Comparison of ENCODE assay signal across 8 cellular contexts in the genomic region with DNA sequence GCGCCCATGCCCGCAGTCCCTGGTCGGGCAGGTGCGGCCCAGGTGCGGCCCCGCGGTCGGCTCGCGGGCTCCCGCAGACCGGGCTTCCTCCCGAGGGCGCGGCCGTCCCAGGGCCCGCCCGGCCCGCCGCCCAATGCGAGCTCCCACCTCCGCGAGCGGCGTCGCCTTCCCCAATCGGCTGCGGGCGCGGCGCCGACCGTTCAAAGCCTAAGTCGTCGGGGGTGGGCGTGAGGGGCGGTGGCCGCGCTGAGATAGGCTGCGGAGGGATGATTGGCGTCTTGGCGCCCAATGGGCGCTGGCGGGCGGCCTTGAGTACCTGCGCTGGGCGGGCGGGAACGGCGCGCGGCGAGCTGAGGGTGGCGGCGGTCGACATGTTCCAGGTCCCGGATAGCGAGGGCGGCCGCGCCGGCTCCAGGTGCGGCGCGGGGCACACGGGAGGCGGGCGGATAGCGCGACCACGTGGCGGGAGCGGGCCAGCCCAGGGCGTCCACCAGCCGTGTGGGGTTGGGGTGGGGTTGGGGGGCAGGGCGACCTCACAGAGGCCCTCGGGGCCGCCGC. TPM values are rescaled to one million over a fixed set of nuclear protein-coding genes. Genes with fewer than 3 reads are reported as not detected.
DNase-seq lines count a peak whose midpoint lies in the region; TF ChIP-seq lines count a peak whose summit lies in the region.

A gene with protein sequence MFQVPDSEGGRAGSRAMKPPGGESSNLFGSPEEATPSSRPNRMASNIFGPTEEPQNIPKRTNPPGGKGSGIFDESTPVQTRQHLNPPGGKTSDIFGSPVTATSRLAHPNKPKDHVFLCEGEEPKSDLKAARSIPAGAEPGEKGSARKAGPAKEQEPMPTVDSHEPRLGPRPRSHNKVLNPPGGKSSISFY (plus strand): TSS at position 338 of the 558 bp plus-strand sequence. CDS start 34 bp downstream, at position 372.

- intact Hi-C loops in activated naive CD4-positive, alpha-beta T cell treated with anti-CD3 and anti-CD28 coated beads for 36 hours (cut with micrococcal nuclease): loop anchor here (1.0 to 10.0 kb wide), 7 partner anchors 27 to 343 kb away; a partner anchor contains a TSS

- H3K9me3 ChIP-seq in suprapubic skin: no peaks in the 10 kb centered on the region

- peaks cover 9% of the 10 kb centered on the region for H3K36me3 Mint-ChIP-seq in activated naive CD4-positive, alpha-beta T cell treated with anti-CD3 and anti-CD28 coated beads for 36 hours (ENCODE audit: low read depth)

- H3K27me3 Mint-ChIP-seq in activated naive CD4-positive, alpha-beta T cell treated with anti-CD3 and anti-CD28 coated beads for 36 hours (ENCODE audit: low read depth): no peaks in the 10 kb centered on the region

- H3K9me3 Mint-ChIP-seq in activated naive CD4-positive, alpha-beta T cell treated with anti-CD3 and anti-CD28 coated beads for 36 hours: no peaks in the 10 kb centered on the region

- TF ChIP-seq CTCF in HFF-Myc (IDR thresholded peaks at IDR 0.05; ENCODE audit: low read depth, low read length, missing control alignments) (no peak), NB4 (IDR thresholded peaks at IDR 0.05; ENCODE audit: low read depth, low read length) (no peak), suprapubic skin (IDR thresholded peaks at IDR 0.05) (no peak)

- peak within 1 kb of the TSS; percentile 86 for H3K27ac ChIP-seq in suprapubic skin

- DNase-seq in GM04503 (ENCODE audit: low read depth): peak; percentile 73
- DNase-seq in HFF-Myc (ENCODE audit: extremely low read depth, low read depth): peak; percentile 78
- DNase-seq in NB4 (ENCODE audit: low read depth): peak; percentile 96
- peak; percentile 97 for DNase-seq in SK-N-DZ (ENCODE audit: low spot score)
- DNase-seq in activated naive CD4-positive, alpha-beta T cell treated with anti-CD3 and anti-CD28 coated beads for 36 hours: peak; percentile 98
- peak; percentile 92 for DNase-seq in globus pallidus (ENCODE audit: low spot score)
- DNase-seq in occipital lobe (lab: John Stamatoyannopoulos, UW): peak; percentile 90
- peak; percentile 96 to 98 for DNase-seq in suprapubic skin (ENCODE audit: low spot score in 2 of 2)

- H3K4me3 Mint-ChIP-seq in activated naive CD4-positive, alpha-beta T cell treated with anti-CD3 and anti-CD28 coated beads for 36 hours: peak within 1 kb of the TSS; percentile 95

- peaks cover 30% of the 10 kb centered on the region for H3K36me3 ChIP-seq in suprapubic skin

- CTCF ChIA-PET in activated naive CD4-positive, alpha-beta T cell treated with anti-CD3 and anti-CD28 coated beads for 36 hours (lab: Charles Lee): interaction anchor here (0.6 to 1.9 kb wide), 4 partner anchors 22 to 1069 kb away, joined by 3 to 8 read pairs (median 4); a partner anchor contains a TSS

- WGBS in suprapubic skin: under 1% methylated on average over 21 of the region's 79 CpGs

- peak within 1 kb of the TSS; percentile 79 for H3K27ac Mint-ChIP-seq in activated naive CD4-positive, alpha-beta T cell treated with anti-CD3 and anti-CD28 coated beads for 36 hours

- TF ChIP-seq EP300 in suprapubic skin (IDR thresholded peaks at IDR 0.05): no peak

- H3K27me3 ChIP-seq in suprapubic skin: no peaks in the 10 kb centered on the region

- H3K4me1 Mint-ChIP-seq in activated naive CD4-positive, alpha-beta T cell treated with anti-CD3 and anti-CD28 coated beads for 36 hours (ENCODE audit: low read depth): peaks cover 35% of the 10 kb centered on the region

- H3K4me1 ChIP-seq in suprapubic skin: peaks cover 23% of the 10 kb centered on the region

- peak within 1 kb of the TSS; percentile 86 for H3K4me3 ChIP-seq in HFF-Myc (replicated peaks; ENCODE audit: low read depth, low read length)
- peak within 1 kb of the TSS; percentile 83 for H3K4me3 ChIP-seq in NB4 (ENCODE audit: low read depth, low read length)
- peak within 1 kb of the TSS; percentile 88 for H3K4me3 ChIP-seq in suprapubic skin

- TF ChIP-seq POLR2A in NB4 (IDR thresholded peaks at IDR 0.05; ENCODE audit: extremely low read depth, insufficient read length) (peak; percentile 42), suprapubic skin (IDR thresholded peaks at IDR 0.05) (no peak)

RNA-seq across cellular contexts. Expression of the gene that starts here (rescaled TPM):
- polyA plus RNA-seq in SK-N-DZ (2014; cell fraction: cytosol; rRNA removed): 101 and 120 TPM in 2 replicates
- 54.7 and 72.5 TPM in 2 replicates for polyA plus RNA-seq in SK-N-DZ (2014; cell fraction: nucleus; rRNA removed)
- total RNA-seq in activated naive CD4-positive, alpha-beta T cell treated with anti-CD3 and anti-CD28 coated beads for 36 hours: 10 to 100 TPM; 54.0 to 69.4 TPM
- total RNA-seq in occipital lobe (28.5 TPM), suprapubic skin (10 to 100 TPM; 22.6 to 59.2 (median 35.0) TPM)

Comparison
In these comparisons a context has a peak if more than half of its experiments do, and no peak if none do; other contexts are left out.
1. Peak in every context shown above with its lines: DNase-seq, H3K4me3 ChIP-seq and H3K27ac ChIP-seq.